In genomic region chr11:434496-434895, GRCh38 we compare ENCODE assay signal across 31 cellular contexts. TPM values are rescaled to one million over a fixed set of nuclear protein-coding genes. Genes with fewer than 3 reads are reported as not detected.
"Had no signal": no experiment of that assay in that cellular context is flagged by ENCODE, and none has a peak within 500 bp of the region (broad histone marks: within the 10 kb centered on the region; RNA-seq: fewer than 3 reads in every experiment).

No MANE protein-coding gene starts in this region.

- DNase-seq: activated CD4-positive, alpha-beta memory T cell treated with anti-CD3 and anti-CD28 coated beads, Interleukin-2, amount 10 ng/mL, durations not matched to agents 7 days and 5 days; activated CD4-positive, alpha-beta T cell treated with anti-CD3 and anti-CD28 coated beads for 1 hour; activated CD4-positive, alpha-beta T cell treated with anti-CD3 and anti-CD28 coated beads for 48 hours; activated CD4-positive, CD25-positive, alpha-beta regulatory T cell; activated CD8-positive, alpha-beta memory T cell treated with anti-CD3 and anti-CD28 coated beads for 24 hours; activated CD8-positive, alpha-beta memory T cell treated with anti-CD3 and anti-CD28 coated beads, Interleukin-2, amount 10 ng/mL, durations not matched to agents 7 days and 5 days; activated CD8-positive, alpha-beta memory T cell treated with anti-CD3 and anti-CD28 coated beads, Interleukin-2, amount 50 U/mL, for 48 hours; activated effector memory CD4-positive, alpha-beta T cell treated with Interleukin-2 at 50 U/mL for 16 hours; activated naive CD8-positive, alpha-beta T cell treated with anti-CD3 and anti-CD28 coated beads, Interleukin-2, amount 10 ng/mL, durations not matched to agents 7 days and 5 days; activated T-cell treated with anti-CD3 and anti-CD28 coated beads, Interleukin-2, amount 50 U/mL, for 48 hours; amygdala; MM.1S; MV-4-11; NCI-H1092; NCI-H1436 treated with DMSO at 0.1 percent for 48 hours; NCI-H1694 treated with DMSO at 0.1 percent for 48 hours; NCI-H2029; NCI-H345; NCI-H524 treated with DMSO at 0.1 percent for 48 hours; Peyer's patch; RPMI8226; SHP77; SJCRH30; T-cell; T-helper 2 cell; T-helper 9 cell; WERI-Rb-1 had no signal

- ATAC-seq: activated CD8-positive, alpha-beta memory T cell treated with anti-CD3 and anti-CD28 coated beads, Interleukin-2, amount 10 ng/mL, durations not matched to agents 7 days and 5 days; T-cell had no signal

- H3K4me3 ChIP-seq: ascending aorta, Peyer's patch, SJCRH30, SK-N-MC had no signal

- H3K4me2 ChIP-seq: KMS-11 had no signal

- H3K27ac ChIP-seq: ascending aorta, KMS-11, Peyer's patch, SJCRH30, SK-N-MC, WERI-Rb-1 had no signal

- H3K9ac ChIP-seq: KMS-11 had no signal

- H3K27me3 ChIP-seq: ascending aorta, Peyer's patch, SJCRH30 had no signal

- H3K9me3 ChIP-seq: ascending aorta, Peyer's patch, SJCRH30 had no signal

- H3K36me3 ChIP-seq: ascending aorta, SJCRH30, WERI-Rb-1 had no signal

- H3K4me1 ChIP-seq: ascending aorta had no signal

RNA-seq across cellular contexts. Expression of gene ANO9, which starts 7.3 kb away (rescaled TPM):
- total RNA-seq: LHCN-M2 had no signal

RNA-seq across cellular contexts. Expression of gene SIGIRR, which starts 19.7 kb away (rescaled TPM):
- total RNA-seq: SJCRH30 had no signal

RNA-seq across cellular contexts. Expression of gene PKP3, which starts 40.5 kb away (rescaled TPM):
- total RNA-seq: activated CD4-positive, alpha-beta memory T cell treated with anti-CD3 and anti-CD28 coated beads, Interleukin-2, amount 10 ng/mL, durations not matched to agents 7 days and 5 days; ascending aorta; SJCRH30 had no signal
